10 cellular contexts compared by ENCODE assay signal in the genomic region with DNA sequence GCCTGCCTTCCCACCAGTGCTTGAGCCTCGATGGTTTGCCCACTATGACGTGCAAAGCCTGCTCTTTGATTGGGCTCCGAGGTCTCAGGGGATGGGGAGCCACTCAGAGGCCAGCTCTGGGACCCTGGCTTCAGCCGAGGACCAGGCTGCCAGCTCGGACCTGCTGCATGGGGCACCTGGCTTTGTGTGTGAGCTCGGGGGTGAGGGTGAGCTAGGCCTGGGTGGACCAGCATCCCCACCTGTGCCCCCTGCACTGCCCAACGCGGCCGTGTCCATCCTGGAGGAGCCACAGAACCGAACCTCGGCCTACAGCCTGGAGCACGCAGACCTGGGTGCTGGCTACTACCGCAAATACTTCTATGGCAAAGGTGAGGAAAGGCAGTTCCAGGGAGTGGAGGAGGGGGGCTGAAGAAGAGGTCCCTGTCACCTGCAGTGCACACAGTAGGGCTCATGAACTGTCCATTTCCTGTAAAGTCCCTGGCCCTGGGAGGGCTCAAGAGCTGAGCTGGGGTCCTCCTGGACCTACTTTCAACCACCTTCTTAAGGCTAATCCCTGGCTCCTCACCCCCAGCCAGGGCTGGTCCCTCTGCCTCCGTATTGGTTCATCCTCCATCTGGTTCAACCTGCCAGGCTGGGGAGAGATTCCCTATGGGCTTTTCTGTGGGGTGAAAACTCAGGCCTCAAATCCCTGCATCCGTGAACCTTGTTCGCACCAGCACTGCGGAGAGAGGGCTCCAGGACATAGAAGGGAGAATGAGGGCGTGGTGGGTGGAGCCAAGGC. TPM values are rescaled to one million over a fixed set of nuclear protein-coding genes. Genes with fewer than 3 reads are reported as not detected.
DNase-seq lines count a peak whose midpoint lies in the region; ATAC-seq and TF ChIP-seq lines count a peak whose summit lies in the region.
"Had no signal": no experiment of that assay in that cellular context is flagged by ENCODE, and none has a peak within 500 bp of the region (broad histone marks: within the 10 kb centered on the region; RNA-seq: fewer than 3 reads in every experiment).

No MANE protein-coding gene starts in this region.

- H3K36me3 ChIP-seq in gastroesophageal sphincter, result peaks cover 0 to 63% of the 10 kb centered on the region in 2 donors

- peak overlapping the region; percentile 84 to 94 for H3K27ac Mint-ChIP-seq in T-cell

- ATAC-seq in T-cell (replicated peaks in 1 of 4) (no peak), gastroesophageal sphincter (no peak), GM21381 (IDR thresholded peaks at IDR 0.05; ENCODE audit: unreplicated experiment) (no peak)

- no peaks in the 10 kb centered on the region for H3K9me3 ChIP-seq in gastroesophageal sphincter

- no peaks in the 10 kb centered on the region for H3K27me3 ChIP-seq in gastroesophageal sphincter

- TF ChIP-seq POLR2A in gastroesophageal sphincter (IDR thresholded peaks at IDR 0.05), result no peak

- POLR2A ChIA-PET in T-cell (lab: Charles Lee), result no interaction called here

- H3K27ac ChIP-seq in gastroesophageal sphincter (peak overlapping the region in 3 of 4 donors; percentile 89 to 93 (median 91)), skin epidermis (peak overlapping the region in 19 of 21 experiments; percentile 70 to 98 (median 86))

- 50% methylated on average over 1 of the region's 18 CpGs; no CpG with 5 or more reads in 1 of the 2 donors for WGBS in gastroesophageal sphincter (ENCODE audit: low coverage in 1 of 2), 2 donors

- no peak for TF ChIP-seq EP300 in gastroesophageal sphincter (IDR thresholded peaks at IDR 0.05)

- DNase-seq in T-cell (no peak), SK-N-DZ (ENCODE audit: low spot score) (no peak), AG20443 (ENCODE audit: low spot score) (no peak), cerebellum (ENCODE audit: low spot score) (no peak)
- DNase-seq: NCI-H1436 treated with DMSO at 0.1 percent for 48 hours had no signal

- H3K4me1 Mint-ChIP-seq in T-cell, result peaks cover 58 to 63% (median 58%) of the 10 kb centered on the region in 3 donors

- TF ChIP-seq CTCF in GM12875 (IDR thresholded peaks at IDR 0.05; ENCODE audit: borderline replicate concordance, insufficient read depth, low read depth, low read length) (no peak), gastroesophageal sphincter (IDR thresholded peaks at IDR 0.05) (no peak)

- peaks cover 21% of the 10 kb centered on the region for H3K36me3 Mint-ChIP-seq in T-cell

- peak overlapping the region; percentile 61 for H3K4me3 ChIP-seq in GM12875 (ENCODE audit: low read depth, low read length)
- H3K4me3 ChIP-seq in gastroesophageal sphincter, result peak overlapping the region in 1 of 2 donors; percentile 38
- peak overlapping the region; percentile 13 to 70 (median 33) for H3K4me3 ChIP-seq in skin epidermis

- H3K9me3 Mint-ChIP-seq in T-cell, result no peaks in the 10 kb centered on the region

- CTCF ChIA-PET in T-cell (lab: Charles Lee), result no interaction called here

- H3K4me3 Mint-ChIP-seq in T-cell, result peak overlapping the region; percentile 78 to 92 (median 89)

- H3K27me3 Mint-ChIP-seq in T-cell, result no peaks in the 10 kb centered on the region

- H3K4me1 ChIP-seq in gastroesophageal sphincter, result peaks cover 0 to 64% (median 28%) of the 10 kb centered on the region in 3 donors

RNA-seq across cellular contexts. Expression of a gene that starts 3.5 kb away (rescaled TPM):
- 100 to 1,000 TPM; 179 to 285 (median 200) TPM for total RNA-seq in T-cell
- 10 to 100 TPM; 32.9 to 45.0 (median 38.3) TPM for total RNA-seq in gastroesophageal sphincter
- polyA plus RNA-seq in SK-N-DZ (2014; cell fraction: cytosol; rRNA removed), result 8.3 and 12.0 TPM in 2 replicates
- 7.1 and 14.1 TPM in 2 replicates for polyA plus RNA-seq in SK-N-DZ (2014; cell fraction: nucleus; rRNA removed)
- total RNA-seq in cerebellum, result 10.2 TPM

RNA-seq across cellular contexts. Expression of a gene that starts 21.3 kb away (rescaled TPM):
- total RNA-seq in T-cell, result 100 to 1,000 TPM; 155 to 302 (median 172) TPM
- 10 to 100 TPM; 47.3 to 78.8 (median 63.9) TPM for total RNA-seq in gastroesophageal sphincter
- 23.5 and 37.3 TPM in 2 replicates for polyA plus RNA-seq in SK-N-DZ (2014; cell fraction: cytosol; rRNA removed)
- 61.4 and 69.4 TPM in 2 replicates for polyA plus RNA-seq in SK-N-DZ (2014; cell fraction: nucleus; rRNA removed)
- total RNA-seq in cerebellum, result 21.3 TPM

RNA-seq across cellular contexts. Expression of a gene that starts 25.8 kb away (rescaled TPM):
- total RNA-seq in T-cell (10 to 100 TPM; 54.2 to 74.7 (median 66.8) TPM), gastroesophageal sphincter (10 to 100 TPM; 15.9 to 40.1 (median 19.3) TPM), cerebellum (13.8 TPM)
- polyA plus RNA-seq in SK-N-DZ (2014; cell fraction: cytosol; rRNA removed), result 14.6 and 18.7 TPM in 2 replicates
- polyA plus RNA-seq in SK-N-DZ (2014; cell fraction: nucleus; rRNA removed), result 37.3 and 48.4 TPM in 2 replicates

RNA-seq across cellular contexts. Expression of a gene that starts 27.4 kb away (rescaled TPM):
- 100 to 1,000 TPM in 2 of 5 donors, 10 to 100 TPM in 3; 60.8 to 110 (median 84.0) TPM for total RNA-seq in T-cell
- 10 to 100 TPM; 20.5 to 35.3 (median 28.0) TPM for total RNA-seq in gastroesophageal sphincter
- 14.1 and 19.2 TPM in 2 replicates for polyA plus RNA-seq in SK-N-DZ (2014; cell fraction: cytosol; rRNA removed)
- 13.2 and 13.3 TPM in 2 replicates for polyA plus RNA-seq in SK-N-DZ (2014; cell fraction: nucleus; rRNA removed)
- total RNA-seq in cerebellum, result 15.2 TPM

RNA-seq across cellular contexts. Expression of a gene that starts 45.8 kb away (rescaled TPM):
- total RNA-seq in T-cell, result 1 to 10 TPM; 2.3 to 8.0 (median 3.6) TPM
- total RNA-seq in gastroesophageal sphincter, result 1 to 10 TPM in 1 of 4 donors, under 1 TPM in 2, not detected in 1; 0.40 to 1.5 (median 0.93) TPM
- polyA plus RNA-seq in SK-N-DZ (2014; cell fraction: cytosol; rRNA removed), result 0.19 and 0.38 TPM in 2 replicates
- 1.6 and 2.0 TPM in 2 replicates for polyA plus RNA-seq in SK-N-DZ (2014; cell fraction: nucleus; rRNA removed)
- 0.27 TPM for total RNA-seq in cerebellum
- total RNA-seq: G401 had no signal
